29 cellular contexts compared by ENCODE assay signal in genomic region chr1:209325492-209325891, GRCh38.
A peak's percentile ranks its signal among the peaks of the same experiment; 100 is the strongest.
DNase-seq lines count a peak whose midpoint lies in the region; ATAC-seq, FAIRE-seq and TF ChIP-seq lines count a peak whose summit lies in the region.
"Had no signal": no experiment of that assay in that cellular context is flagged by ENCODE, and none has a peak within 500 bp of the region (broad histone marks: within the 10 kb centered on the region; RNA-seq: fewer than 3 reads in every experiment).

No MANE protein-coding gene starts in this region.

- no peak overlapping the region for H3K27ac ChIP-seq in GM23338 (ENCODE audit: low read depth)
- peak overlapping the region; percentile 11 to 87 (median 74) for H3K27ac ChIP-seq in adrenal gland
- H3K27ac ChIP-seq in esophagus (ENCODE audit: low read depth in 2 of 2, low read length in 1 of 2): peak overlapping the region; percentile 49 to 70
- H3K27ac ChIP-seq in keratinocyte (ENCODE audit: control insufficient read depth, insufficient read depth, low read length): peak overlapping the region; percentile 70
- H3K27ac ChIP-seq: GM23248 had no signal

- peak; percentile 85 for FAIRE-seq in keratinocyte (lab: Jason Lieb, UNC)
- FAIRE-seq: GM12891 had no signal

- no peaks in the 10 kb centered on the region for H3F3A ChIP-seq in GM23338 (replicated peaks; ENCODE audit: low read depth)

- no peaks in the 10 kb centered on the region for H3K9me1 ChIP-seq in keratinocyte (ENCODE audit: control insufficient read depth, extremely low read depth, insufficient read depth, low read length)

- ATAC-seq in GM23338: no peak
- ATAC-seq in SK-N-SH treated with all-trans-retinoic acid at 6 μM for 48 hours: no peak

- no peak overlapping the region for H3K27ac Mint-ChIP-seq in GM23338
- H3K27ac Mint-ChIP-seq in T-helper 2 cell treated with Interferon-gamma antibody and Interleukin-4, amounts not matched to agents 5 μg/mL and 100 μg/mL, for 36 hours: no peak overlapping the region
- H3K27ac Mint-ChIP-seq: CD14-positive monocyte; CD8-positive, alpha-beta memory T cell; H9 had no signal

- peaks cover 2% of the 10 kb centered on the region; the same call in 2 of the 3 replicates for H3K4me1 Mint-ChIP-seq in GM23338
- no peaks in the 10 kb centered on the region for H3K4me1 Mint-ChIP-seq in T-helper 2 cell treated with Interferon-gamma antibody and Interleukin-4, amounts not matched to agents 5 μg/mL and 100 μg/mL, for 36 hours (ENCODE audit: low read depth)
- H3K4me1 Mint-ChIP-seq: CD14-positive monocyte; CD8-positive, alpha-beta memory T cell had no signal

- H3K27me3 ChIP-seq in GM23338 (ENCODE audit: insufficient read depth) (no peaks in the 10 kb centered on the region), adrenal gland (no peaks in the 10 kb centered on the region), esophagus (ENCODE audit: control insufficient read depth in 1 of 2, insufficient read depth in 2 of 2, low read length in 2 of 2) (no peaks in the 10 kb centered on the region), keratinocyte (ENCODE audit: control insufficient read depth, extremely low read depth, insufficient read depth, low read length) (no peaks in the 10 kb centered on the region)
- H3K27me3 ChIP-seq: BE2C had no signal

- dilution Hi-C loops in keratinocyte (cut with MboI; ENCODE audit: extremely low pct_ligation_motif_present, low sequenced_read_pairs): no loop called here

- H2AFZ ChIP-seq in GM23338 (0 out of 2 replicates have a peak overlapping the region, but pooled peaks have one; percentile 52), keratinocyte (ENCODE audit: control insufficient read depth, low read length) (peak overlapping the region; percentile 39)
- H2AFZ ChIP-seq: GM23248 had no signal

- DNase-seq in GM23338 (ENCODE audit: low spot score) (no peak), adrenal gland (peak in 4 of 7 donors; percentile 19 to 27 (median 25)), keratinocyte (ENCODE audit: low read depth, low spot score) (peak; percentile 35), SW480 (ENCODE audit: low spot score) (no peak), NCI-H2227 treated with DMSO at 0.1 percent for 48 hours (lab: John Stamatoyannopoulos, UW) (no peak)
- no peak for DNase-seq in T-helper 2 cell treated with Interferon-gamma antibody and Interleukin-4, amounts not matched to agents 5 μg/mL and 100 μg/mL, for 36 hours (ENCODE audit: low spot score)
- DNase-seq: 8988T; ACHN; BE2C; CD8-positive, alpha-beta memory T cell; DMS 273 treated with DMSO at 0.1 percent for 48 hours; DMS79; EL; GDM1; GM23248; H9; IMR-90; KG1; MM.1S; NCI-H2029; NCI-H446 treated with DMSO at 0.1 percent for 48 hours; NCI-H82; NK-92 treated with Interleukin-12 subunit alpha and Interleukin-12 subunit beta, amount 100 ng/mL, for 24 hours; RPMI8226; SHP77 treated with DMSO at 0.1 percent for 48 hours had no signal

- H3K9me2 ChIP-seq in GM23338 (ENCODE audit: insufficient read depth): no peaks in the 10 kb centered on the region

- H3K27me3 Mint-ChIP-seq in GM23338 (ENCODE audit: insufficient read depth, low read depth, poor library complexity): no peaks in the 10 kb centered on the region
- peaks cover 4% of the 10 kb centered on the region for H3K27me3 Mint-ChIP-seq in T-helper 2 cell treated with Interferon-gamma antibody and Interleukin-4, amounts not matched to agents 5 μg/mL and 100 μg/mL, for 36 hours (ENCODE audit: low read depth)

- no peak overlapping the region for H3K4me3 Mint-ChIP-seq in GM23338
- H3K4me3 Mint-ChIP-seq in T-helper 2 cell treated with Interferon-gamma antibody and Interleukin-4, amounts not matched to agents 5 μg/mL and 100 μg/mL, for 36 hours: no peak overlapping the region
- H3K4me3 Mint-ChIP-seq: CD14-positive monocyte; CD8-positive, alpha-beta memory T cell; H9 had no signal

- TF ChIP-seq POLR2A in adrenal gland (IDR thresholded peaks at IDR 0.05): no peak

- no peaks in the 10 kb centered on the region for H3K36me3 Mint-ChIP-seq in GM23338 (ENCODE audit: low read depth)
- H3K36me3 Mint-ChIP-seq in T-helper 2 cell treated with Interferon-gamma antibody and Interleukin-4, amounts not matched to agents 5 μg/mL and 100 μg/mL, for 36 hours (ENCODE audit: low read depth): no peaks in the 10 kb centered on the region
- H3K36me3 Mint-ChIP-seq: CD14-positive monocyte; CD8-positive, alpha-beta memory T cell had no signal

- intact Hi-C loops in adrenal gland (cut with DNase I): no loop called here

- H4K20me1 ChIP-seq in GM23338 (replicated peaks; ENCODE audit: insufficient read depth) (no peaks in the 10 kb centered on the region), keratinocyte (ENCODE audit: control insufficient read depth, extremely low read depth, insufficient read depth, low read length) (no peaks in the 10 kb centered on the region)

- no peaks in the 10 kb centered on the region for H3K9me3 ChIP-seq in adrenal gland (replicated peaks in 1 of 3)
- H3K9me3 ChIP-seq in esophagus (ENCODE audit: control insufficient read depth in 2 of 2, insufficient read depth in 1 of 2, low read depth in 1 of 2, low read length in 1 of 2): no peaks in the 10 kb centered on the region
- H3K9me3 ChIP-seq in keratinocyte (ENCODE audit: control insufficient read depth, low read depth, low read length): no peaks in the 10 kb centered on the region
- H3K9me3 ChIP-seq: BE2C had no signal

- H3K4me1 ChIP-seq in GM23338 (ENCODE audit: insufficient read depth): no peaks in the 10 kb centered on the region
- peaks cover 8 to 20% of the 10 kb centered on the region in 2 donors for H3K4me1 ChIP-seq in adrenal gland (replicated peaks in 1 of 2)
- H3K4me1 ChIP-seq in esophagus (ENCODE audit: control insufficient read depth in 2 of 2, insufficient read depth in 2 of 2, low read length in 1 of 2): peaks cover 0 to 8% of the 10 kb centered on the region in 2 donors
- peaks cover 31% of the 10 kb centered on the region for H3K4me1 ChIP-seq in keratinocyte (ENCODE audit: control insufficient read depth, extremely low read depth, insufficient read depth, low read length)

- H3K36me3 ChIP-seq in GM23338 (ENCODE audit: insufficient read depth) (no peaks in the 10 kb centered on the region), adrenal gland (replicated peaks in 1 of 2) (no peaks in the 10 kb centered on the region), esophagus (ENCODE audit: control insufficient read depth in 2 of 2, insufficient read depth in 2 of 2, low read length in 1 of 2) (no peaks in the 10 kb centered on the region), keratinocyte (ENCODE audit: control insufficient read depth in 2 of 2, extremely low read depth in 1 of 2, insufficient read depth in 2 of 2, low read length in 2 of 2) (no peaks in the 10 kb centered on the region)
- H3K36me3 ChIP-seq: BE2C had no signal

- WGBS in adrenal gland, 4 donors: 31 to 58% (median 48%) methylated on average over 2 of the region's 2 CpGs
- whole genome bisulfite sequencing in esophagus, 2 donors: 51 to 58% methylated on average over 2 of the region's 2 CpGs

- H3K4me3 ChIP-seq in GM23338: no peak overlapping the region
- H3K4me3 ChIP-seq in adrenal gland: no peak overlapping the region
- no peak overlapping the region for H3K4me3 ChIP-seq in esophagus (ENCODE audit: low read depth in 1 of 2, low read length in 2 of 2)
- no peak overlapping the region for H3K4me3 ChIP-seq in keratinocyte (ENCODE audit: control insufficient read depth in 2 of 3, extremely low read depth in 1 of 3, insufficient read depth in 2 of 3, low read depth in 1 of 3, low read length in 3 of 3)
- H3K4me3 ChIP-seq: GM23248 had no signal

- H3K4me2 ChIP-seq in GM23338: no peak overlapping the region
- H3K4me2 ChIP-seq in keratinocyte (ENCODE audit: control insufficient read depth, extremely low read depth, insufficient read depth, low read depth, low read length): peak overlapping the region; percentile 67

- peaks cover 3% of the 10 kb centered on the region for H3K9me3 Mint-ChIP-seq in GM23338
- H3K9me3 Mint-ChIP-seq in T-helper 2 cell treated with Interferon-gamma antibody and Interleukin-4, amounts not matched to agents 5 μg/mL and 100 μg/mL, for 36 hours: no peaks in the 10 kb centered on the region

- no peaks in the 10 kb centered on the region for H3K79me2 ChIP-seq in GM23338 (replicated peaks; ENCODE audit: insufficient read depth)
- H3K79me2 ChIP-seq in keratinocyte (ENCODE audit: control insufficient read depth, insufficient read depth, low read length): no peaks in the 10 kb centered on the region

- TF ChIP-seq CTCF in GM23338 (conservative IDR thresholded peaks at IDR 0.05; ENCODE audit: low read depth in 2 of 2) (no peak), adrenal gland (IDR thresholded peaks at IDR 0.05) (no peak), keratinocyte (optimal IDR thresholded peaks at IDR 0.05 in 1 of 3, IDR thresholded peaks at IDR 0.05 in 1 of 3, conservative IDR thresholded peaks at IDR 0.05 in 1 of 3; ENCODE audit: extremely low read depth in 1 of 3, insufficient read depth in 2 of 3, low read length in 3 of 3) (no peak)

- H3K9ac ChIP-seq in keratinocyte (ENCODE audit: control insufficient read depth, extremely low read depth, insufficient read depth, low read length): peak overlapping the region; percentile 9
- H3K9ac ChIP-seq: GM23248 had no signal

TF ChIP-seq in SK-N-SH treated with all-trans-retinoic acid at 6 μM for 48 hours, 23 proteins besides CTCF, POLR2A, EP300 and RAD21 (continues in another document):
- TF ChIP-seq CREB5 (CRISPR knock-in tag; IDR thresholded peaks at IDR 0.05; ENCODE audit: low read depth) (no peak), PPARA (CRISPR knock-in tag; IDR thresholded peaks at IDR 0.05; ENCODE audit: borderline replicate concordance) (no peak)

Comparison
In these comparisons a context has a peak if more than half of its experiments do, and no peak if none do; other contexts are left out.
1. DNase-seq: peak in adrenal gland (4 of 7) and keratinocyte (single experiment); none in GM23338 (single experiment), T-helper 2 cell treated with Interferon-gamma antibody and Interleukin-4, amounts not matched to agents 5 μg/mL and 100 μg/mL, for 36 hours (single experiment), SW480 (single experiment) and NCI-H2227 treated with DMSO at 0.1 percent for 48 hours (single experiment).